Comparison of ENCODE assay signal across 14 cellular contexts in the genomic region with DNA sequence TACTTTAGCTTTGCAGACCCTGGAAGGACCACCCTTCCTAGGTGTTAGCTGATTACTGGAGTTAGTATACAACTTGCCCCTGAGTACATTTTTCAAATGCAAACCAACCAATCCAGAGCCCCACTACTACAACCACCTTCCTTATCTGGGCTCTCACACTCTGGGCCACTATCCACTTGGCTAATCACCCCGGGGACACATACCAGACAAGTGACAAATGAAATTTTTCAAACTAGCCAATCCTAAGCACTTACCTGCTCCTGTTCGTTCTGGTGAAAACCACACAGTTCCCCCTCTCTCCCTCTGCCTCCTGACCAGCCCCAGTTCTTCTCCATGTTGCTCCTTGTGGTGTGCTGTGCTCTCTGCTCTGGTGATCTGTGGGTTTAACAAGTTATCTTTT.
DNase-seq lines count a peak whose midpoint lies in the region; ATAC-seq lines count a peak whose summit lies in the region.
"Had no signal": no experiment of that assay in that cellular context is flagged by ENCODE, and none has a peak within 500 bp of the region (broad histone marks: within the 10 kb centered on the region; RNA-seq: fewer than 3 reads in every experiment).

No MANE protein-coding gene starts in this region.

- no peak for DNase-seq in activated naive CD8-positive, alpha-beta T cell treated with anti-CD3 and anti-CD28 coated beads, Interleukin-2, amount 50 U/mL, for 24 hours
- DNase-seq in activated naive CD8-positive, alpha-beta T cell treated with anti-CD3 and anti-CD28 coated beads for 36 hours, result no peak
- peak; percentile 55 for DNase-seq in OCI-M1 (lab: John Stamatoyannopoulos, UW)
- DNase-seq in kidney tubule cell (ENCODE audit: low spot score), result peak; percentile 66
- no peak for DNase-seq in activated gamma-delta T cell (lab: John Stamatoyannopoulos, UW)
- no peak for DNase-seq in AG20443 (ENCODE audit: low spot score)
- no peak for DNase-seq in NK-92 (lab: John Stamatoyannopoulos, UW; ENCODE audit: unreplicated experiment)
- DNase-seq: AML-193; Caco-2; CD8-positive, alpha-beta memory T cell; DMS53; GF-D8; GOT3; IMR-90 had no signal

- H3K9me3 Mint-ChIP-seq in activated naive CD8-positive, alpha-beta T cell treated with anti-CD3 and anti-CD28 coated beads, Interleukin-2, amount 50 U/mL, for 24 hours, result no peaks in the 10 kb centered on the region
- H3K9me3 Mint-ChIP-seq in activated naive CD8-positive, alpha-beta T cell treated with anti-CD3 and anti-CD28 coated beads for 36 hours, result no peaks in the 10 kb centered on the region

- no peaks in the 10 kb centered on the region for H3K27me3 Mint-ChIP-seq in activated naive CD8-positive, alpha-beta T cell treated with anti-CD3 and anti-CD28 coated beads, Interleukin-2, amount 50 U/mL, for 24 hours
- no peaks in the 10 kb centered on the region for H3K27me3 Mint-ChIP-seq in activated naive CD8-positive, alpha-beta T cell treated with anti-CD3 and anti-CD28 coated beads for 36 hours
- H3K27me3 Mint-ChIP-seq: CD8-positive, alpha-beta memory T cell had no signal

- no peak overlapping the region for H3K27ac Mint-ChIP-seq in activated naive CD8-positive, alpha-beta T cell treated with anti-CD3 and anti-CD28 coated beads, Interleukin-2, amount 50 U/mL, for 24 hours
- H3K27ac Mint-ChIP-seq in activated naive CD8-positive, alpha-beta T cell treated with anti-CD3 and anti-CD28 coated beads for 36 hours, result no peak overlapping the region
- H3K27ac Mint-ChIP-seq: CD8-positive, alpha-beta memory T cell had no signal

- ATAC-seq in activated naive CD8-positive, alpha-beta T cell treated with anti-CD3 and anti-CD28 coated beads, Interleukin-2, amount 50 U/mL, for 24 hours, result peak; percentile 20

- H3K36me3 Mint-ChIP-seq in activated naive CD8-positive, alpha-beta T cell treated with anti-CD3 and anti-CD28 coated beads, Interleukin-2, amount 50 U/mL, for 24 hours (ENCODE audit: low read depth), result no peaks in the 10 kb centered on the region
- H3K36me3 Mint-ChIP-seq in activated naive CD8-positive, alpha-beta T cell treated with anti-CD3 and anti-CD28 coated beads for 36 hours, result no peaks in the 10 kb centered on the region
- H3K36me3 Mint-ChIP-seq: CD8-positive, alpha-beta memory T cell had no signal

- H3K4me3 Mint-ChIP-seq in activated naive CD8-positive, alpha-beta T cell treated with anti-CD3 and anti-CD28 coated beads, Interleukin-2, amount 50 U/mL, for 24 hours, result no peak overlapping the region
- H3K4me3 Mint-ChIP-seq in activated naive CD8-positive, alpha-beta T cell treated with anti-CD3 and anti-CD28 coated beads for 36 hours, result no peak overlapping the region
- H3K4me3 Mint-ChIP-seq: CD8-positive, alpha-beta memory T cell had no signal

- no peaks in the 10 kb centered on the region for H3K4me1 Mint-ChIP-seq in activated naive CD8-positive, alpha-beta T cell treated with anti-CD3 and anti-CD28 coated beads, Interleukin-2, amount 50 U/mL, for 24 hours
- no peaks in the 10 kb centered on the region for H3K4me1 Mint-ChIP-seq in activated naive CD8-positive, alpha-beta T cell treated with anti-CD3 and anti-CD28 coated beads for 36 hours
- H3K4me1 Mint-ChIP-seq: CD8-positive, alpha-beta memory T cell had no signal

Comparison
In these comparisons a context has a peak if more than half of its experiments do, and no peak if none do; other contexts are left out.
1. DNase-seq: peak in OCI-M1 (single experiment) and kidney tubule cell (single experiment); none in activated naive CD8-positive, alpha-beta T cell treated with anti-CD3 and anti-CD28 coated beads, Interleukin-2, amount 50 U/mL, for 24 hours (single experiment), activated naive CD8-positive, alpha-beta T cell treated with anti-CD3 and anti-CD28 coated beads for 36 hours (single experiment), activated gamma-delta T cell (single experiment), AG20443 (single experiment) and NK-92 (single experiment).